7 cellular contexts compared by ENCODE assay signal in the genomic region with DNA sequence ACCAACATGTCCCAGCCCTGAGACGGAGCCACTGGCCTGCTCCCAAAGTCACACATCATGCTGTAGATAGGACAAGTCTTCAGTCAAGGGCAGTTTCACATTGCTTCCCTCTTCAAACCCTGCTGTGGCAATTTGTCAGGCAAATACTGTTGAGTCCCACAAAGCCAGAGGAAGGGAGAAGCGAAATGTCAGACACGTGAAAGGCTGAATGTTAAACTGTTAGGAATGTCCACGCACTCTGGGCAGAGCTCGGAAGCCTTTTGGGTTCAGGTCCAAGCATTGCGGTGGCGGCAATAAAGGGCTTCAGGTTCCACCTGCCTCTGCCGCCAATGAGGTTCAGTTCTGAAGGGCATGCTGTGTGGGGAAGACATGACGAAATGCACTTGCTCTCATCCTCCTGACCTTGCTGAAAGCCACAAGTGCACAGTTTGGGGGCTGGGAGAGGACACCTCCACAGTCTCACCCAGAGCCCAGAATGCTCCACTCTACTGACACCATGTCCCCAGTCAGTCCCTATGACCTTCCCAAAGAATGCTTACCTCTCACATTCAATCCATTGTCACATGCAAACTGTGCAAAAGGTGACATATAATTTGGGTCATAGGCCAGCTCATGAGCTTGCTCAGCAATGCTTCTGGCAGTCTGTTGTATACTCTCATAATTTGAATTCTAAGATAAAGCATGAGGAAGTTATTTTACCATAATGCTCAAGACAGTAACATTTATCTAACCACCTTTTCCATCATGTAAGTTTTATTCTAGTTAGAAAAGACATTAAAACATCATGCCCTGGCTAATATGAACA. TPM values are rescaled to one million over a fixed set of nuclear protein-coding genes. Genes with fewer than 3 reads are reported as not detected.
DNase-seq lines count a peak whose midpoint lies in the region; ATAC-seq and TF ChIP-seq lines count a peak whose summit lies in the region.

No MANE protein-coding gene starts in this region.

- H3K36me3 Mint-ChIP-seq in MCF 10A (ENCODE audit: insufficient read depth, unreplicated experiment): peaks cover 99% of the 10 kb centered on the region

- H3K4me3 Mint-ChIP-seq in MCF 10A (ENCODE audit: unreplicated experiment): peak overlapping the region; percentile 47

- TF ChIP-seq POLR2A in suprapubic skin (IDR thresholded peaks at IDR 0.05): no peak

- H3K27me3 Mint-ChIP-seq in MCF 10A (ENCODE audit: insufficient read depth, unreplicated experiment): no peaks in the 10 kb centered on the region

- 54% methylated on average over 7 of the region's 9 CpGs for WGBS in suprapubic skin

- H3K4me3 ChIP-seq in suprapubic skin: no peak overlapping the region

- intact Hi-C loops in MCF 10A (cut with micrococcal nuclease) (loop anchor here (5.0 kb wide), 1 partner anchor 39 kb away; no protein-coding TSS in a partner anchor), left colon (cut with DNase I, micrococcal nuclease) (no loop called here)

- POLR2A ChIA-PET in MCF 10A (lab: Yijun Ruan, JAX): interaction anchor here (0.6 to 14.4 kb wide), 26 partner anchors 7 to 262 kb away, joined by 3 to 351 read pairs (median 5); partner anchors contain the start of genes FAM216A, GPN3, RAD9B and TCTN1

- H3K27ac Mint-ChIP-seq in MCF 10A (ENCODE audit: low read depth, unreplicated experiment): peak overlapping the region; percentile 69

- TF ChIP-seq CTCF in MCF 10A (IDR thresholded peaks at IDR 0.05; ENCODE audit: unreplicated experiment): no peak
- no peak for TF ChIP-seq CTCF in suprapubic skin (IDR thresholded peaks at IDR 0.05)

- CTCF ChIA-PET in MCF 10A (lab: Yijun Ruan, JAX): interaction anchor here (0.6 to 3.8 kb wide), 6 partner anchors 11 to 206 kb away, joined by 3 to 21 read pairs (median 6); no protein-coding TSS in a partner anchor

- H3K4me1 Mint-ChIP-seq in MCF 10A (ENCODE audit: insufficient read depth, unreplicated experiment): peaks cover 40% of the 10 kb centered on the region

- no peak for TF ChIP-seq EP300 in suprapubic skin (IDR thresholded peaks at IDR 0.05)

- H3K9me3 Mint-ChIP-seq in MCF 10A (ENCODE audit: unreplicated experiment): no peaks in the 10 kb centered on the region

- peaks cover 37% of the 10 kb centered on the region for H3K36me3 ChIP-seq in suprapubic skin

- in situ Hi-C loops in KBM-7 (cut with MboI; ENCODE audit: low pct_unique_long_range_greater_than_20kb, low sequenced_read_pairs): no loop called here

- no peaks in the 10 kb centered on the region for H3K27me3 ChIP-seq in suprapubic skin

- ATAC-seq in left colon: peak; percentile 60

- H3K27ac ChIP-seq in suprapubic skin: peak overlapping the region; percentile 79

- no peaks in the 10 kb centered on the region for H3K9me3 ChIP-seq in suprapubic skin

- DNase-seq in NCI-H2029 (lab: John Stamatoyannopoulos, UW) (peak; percentile 95), MCF 10A (ENCODE audit: unreplicated experiment) (peak; percentile 97), left colon (peak in 1 of 2 donors; percentile 56), suprapubic skin (ENCODE audit: low spot score in 2 of 2) (no peak), KBM-7 (no peak), retina (no peak), activated gamma-delta T cell (lab: John Stamatoyannopoulos, UW) (no peak)

- BruUV-seq in MCF 10A (replicated peaks; lab: Mats Ljungman, UMichigan): no TSS peak

- H3K4me1 ChIP-seq in suprapubic skin: peaks cover 64% of the 10 kb centered on the region

RNA-seq across cellular contexts. Expression of gene RAD9B, which starts 35.7 kb away (rescaled TPM):
- 1.0 and 1.5 TPM in 2 replicates for total RNA-seq in MCF 10A (2022)
- under 1 TPM; 0.25 to 0.37 TPM for total RNA-seq in left colon
- under 1 TPM in 3 of 4 donors, not detected in 1; 0.19 to 0.47 (median 0.40) TPM for total RNA-seq in suprapubic skin

RNA-seq across cellular contexts. Expression of gene VPS29, which starts 35.9 kb away (rescaled TPM):
- total RNA-seq in MCF 10A (2022): 125 and 131 TPM in 2 replicates
- total RNA-seq in left colon: 100 to 1,000 TPM in 1 of 2 donors, 10 to 100 TPM in 1; 99.0 to 114 TPM
- 10 to 100 TPM; 72.2 to 96.1 (median 83.1) TPM for total RNA-seq in suprapubic skin

RNA-seq across cellular contexts. Expression of gene PPTC7, which starts 45.3 kb away (rescaled TPM):
- total RNA-seq in MCF 10A (2022) (32.0 and 36.5 TPM in 2 replicates), left colon (10 to 100 TPM; 30.7 to 32.4 TPM), suprapubic skin (10 to 100 TPM; 24.6 to 36.6 (median 29.1) TPM)

Comparison
In these comparisons a context has a peak if more than half of its experiments do, and no peak if none do; other contexts are left out.
1. DNase-seq: peak in NCI-H2029 (single experiment) and MCF 10A (single experiment); none in suprapubic skin (0 of 2), KBM-7 (single experiment), retina (single experiment) and activated gamma-delta T cell (single experiment).